1 cellular context compared by ENCODE assay signal in the genomic region with DNA sequence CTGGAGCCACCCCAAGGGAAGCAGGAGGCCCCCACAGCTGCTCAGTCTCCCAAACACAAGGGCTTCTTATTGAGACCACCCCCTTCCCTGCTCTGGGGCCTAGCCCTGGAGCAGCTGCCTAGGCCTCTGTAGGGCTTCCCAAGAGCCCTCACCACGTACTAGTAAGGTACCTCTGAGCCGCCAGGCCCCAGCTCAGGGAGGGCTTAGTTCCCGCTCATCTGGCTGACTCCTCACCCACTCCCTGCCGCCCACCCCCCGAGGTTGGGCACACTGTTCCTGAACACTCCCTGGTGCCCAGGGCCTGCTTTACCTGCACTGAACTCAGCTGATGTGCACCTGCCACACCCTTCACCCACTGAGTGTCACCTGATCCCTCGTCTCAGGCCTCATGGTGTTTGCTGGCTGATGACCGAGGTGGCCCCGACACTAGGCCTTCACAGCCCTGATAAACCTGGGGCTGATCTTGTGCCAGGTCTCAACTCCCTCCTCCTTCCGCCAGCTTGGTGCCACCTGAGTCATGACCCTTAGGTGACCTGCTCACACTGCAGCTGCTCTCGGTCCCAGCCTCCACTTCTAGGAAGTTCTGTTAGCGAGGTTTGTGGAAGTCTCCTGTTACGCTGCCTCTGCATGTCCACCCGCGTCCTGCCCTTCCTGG.
A peak's percentile ranks its signal among the peaks of the same experiment; 100 is the strongest.
TF ChIP-seq lines count a peak whose summit lies in the region.

No MANE protein-coding gene starts in this region.

TF ChIP-seq in Ishikawa, 13 proteins besides CTCF, POLR2A, EP300 and RAD21 (continued from another document):
- TF ChIP-seq, protein P1, sequence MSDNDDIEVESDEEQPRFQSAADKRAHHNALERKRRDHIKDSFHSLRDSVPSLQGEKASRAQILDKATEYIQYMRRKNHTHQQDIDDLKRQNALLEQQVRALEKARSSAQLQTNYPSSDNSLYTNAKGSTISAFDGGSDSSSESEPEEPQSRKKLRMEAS (IDR thresholded peaks at IDR 0.05) = 0 out of 2 replicates have a peak, but pooled peaks have one; percentile 39
- TF ChIP-seq EGR1 (IDR thresholded peaks at IDR 0.05) = no peak
TF ChIP-seq in Ishikawa: peak in this region for 2.
